In the genomic region with DNA sequence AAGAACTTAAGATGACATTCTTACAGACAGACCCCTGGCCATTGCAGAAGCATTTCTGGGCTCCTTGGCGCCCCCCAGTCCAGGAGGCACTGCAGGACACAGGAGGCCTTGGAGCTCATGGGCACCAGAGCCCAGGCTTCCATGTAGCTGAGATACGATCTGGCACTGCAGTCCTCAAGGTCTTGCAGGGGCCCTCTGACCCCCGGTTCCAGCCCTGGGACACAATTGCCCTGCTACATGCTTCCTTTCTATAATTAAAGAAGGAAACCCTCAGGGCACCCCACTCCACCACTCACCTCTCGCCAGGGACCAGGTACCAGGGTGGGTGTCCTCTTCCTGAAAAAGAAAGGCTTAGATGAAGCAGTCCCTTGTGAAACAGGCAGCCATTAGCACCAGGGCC, we compare ENCODE assay signal across 24 cellular contexts. TPM values are rescaled to one million over a fixed set of nuclear protein-coding genes. Genes with fewer than 3 reads are reported as not detected.
"Had no signal": no experiment of that assay in that cellular context is flagged by ENCODE, and none has a peak within 500 bp of the region (broad histone marks: within the 10 kb centered on the region; RNA-seq: fewer than 3 reads in every experiment).

No MANE protein-coding gene starts in this region.

- H3K27ac ChIP-seq: KMS-11 had no signal

- H3K9me3 ChIP-seq: SK-N-SH had no signal

- H3K4me1 Mint-ChIP-seq: IgD-negative memory B cell had no signal

- H3K4me3 ChIP-seq: K562 had no signal

- H3K4me3 Mint-ChIP-seq: IgD-negative memory B cell had no signal

- H3K9me2 ChIP-seq: SK-N-SH had no signal

- ATAC-seq: K562 had no signal

- DNase-seq: Kasumi-1, MM.1S, NCI-H1092 treated with DMSO at 0.1 percent for 48 hours, NCI-H1436, NCI-H187, NCI-H2029, NCI-H2081 treated with DMSO at 0.1 percent for 48 hours, NCI-H2171, NCI-H226, NCI-H446, NCI-H510A, NCI-H524 treated with DMSO at 0.1 percent for 48 hours, NCI-H69, NCI-H774, RPMI8226, SHP77, SK-N-SH, SW 1271 had no signal

- H3K4me2 ChIP-seq: KMS-11, SK-N-SH had no signal

- H3K9ac ChIP-seq: KMS-11, SK-N-SH had no signal

RNA-seq across cellular contexts. Expression of gene WFDC3, which starts 33.6 kb away (rescaled TPM):
- total RNA-seq: HT-29, K562, M059J had no signal
- polyA plus RNA-seq: IgD-negative memory B cell had no signal

RNA-seq across cellular contexts. Expression of gene SPINT4, which starts 35.9 kb away (rescaled TPM):
- total RNA-seq: HT-29, K562, M059J, SK-MEL-5 had no signal
- polyA plus RNA-seq: IgD-negative memory B cell, K562, SK-N-SH had no signal

RNA-seq across cellular contexts. Expression of gene WFDC10B, which starts 53.3 kb away (rescaled TPM):
- total RNA-seq: HT-29, K562, M059J, SK-MEL-5 had no signal
- polyA plus RNA-seq: IgD-negative memory B cell, K562, SK-N-SH had no signal
